ENCODE assay signal across 10 cellular contexts in the genomic region with DNA sequence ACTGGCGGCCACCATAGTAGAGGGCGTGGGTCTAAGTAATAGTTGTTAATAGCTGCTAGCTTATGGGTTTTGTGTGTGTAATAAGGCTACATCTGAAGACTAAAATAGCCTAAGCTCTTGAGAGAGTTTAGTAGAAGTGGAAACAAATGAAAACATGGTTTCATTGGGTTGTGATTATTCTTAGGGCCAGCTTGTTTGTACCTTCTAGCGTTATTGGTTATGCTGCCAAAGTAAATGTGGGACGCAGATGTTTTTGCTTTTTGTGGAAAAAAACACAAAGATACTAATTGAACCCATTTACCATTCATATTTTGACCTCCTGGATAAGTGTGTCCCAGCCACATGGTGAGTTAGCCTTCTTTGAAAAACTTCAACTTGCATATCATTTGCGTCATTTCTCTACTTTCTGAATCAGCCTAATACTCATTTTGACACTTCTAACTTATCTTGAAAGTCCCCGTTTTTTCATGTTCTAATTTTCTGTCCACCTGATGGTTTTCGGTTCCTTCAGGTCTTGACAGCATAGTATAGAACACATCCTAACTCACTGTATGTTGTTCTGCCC.
A peak's percentile ranks its signal among the peaks of the same experiment; 100 is the strongest.
DNase-seq lines count a peak whose midpoint lies in the region; ATAC-seq and TF ChIP-seq lines count a peak whose summit lies in the region.
"Had no signal": no experiment of that assay in that cellular context is flagged by ENCODE, and none has a peak within 500 bp of the region (broad histone marks: within the 10 kb centered on the region; RNA-seq: fewer than 3 reads in every experiment).

No MANE protein-coding gene starts in this region.

- TF ChIP-seq CTCF in OCI-LY3 (IDR thresholded peaks at IDR 0.05; ENCODE audit: low read depth, low read length) (no peak), stomach (IDR thresholded peaks at IDR 0.05) (no peak)

- no peak for TF ChIP-seq POLR2A in stomach (IDR thresholded peaks at IDR 0.05)

- no peaks in the 10 kb centered on the region for H3K79me2 ChIP-seq in OCI-LY3 (ENCODE audit: low read length)

- TF ChIP-seq EP300 in stomach (IDR thresholded peaks at IDR 0.05): no peak

- H3K9ac ChIP-seq in OCI-LY3 (ENCODE audit: low read length): peak overlapping the region; percentile 50

- ATAC-seq in GM18858 (IDR thresholded peaks at IDR 0.05; ENCODE audit: unreplicated experiment): peak; percentile 79
- ATAC-seq in GM21447 (IDR thresholded peaks at IDR 0.05; ENCODE audit: unreplicated experiment): peak; percentile 91
- peak; percentile 92 for ATAC-seq in HG03039 (IDR thresholded peaks at IDR 0.05; ENCODE audit: unreplicated experiment)
- ATAC-seq: T-cell had no signal

- intact Hi-C loops in stomach (cut with DNase I; ENCODE audit: low total_unique reads): no loop called here

- H3K36me3 ChIP-seq in OCI-LY3 (replicated peaks; ENCODE audit: low read depth, low read length) (peaks cover 4% of the 10 kb centered on the region), stomach (no peaks in the 10 kb centered on the region)

- H3K27ac ChIP-seq in OCI-LY3 (ENCODE audit: low read length) (peak overlapping the region; percentile 92), stomach (no peak overlapping the region)

- WGBS in stomach, 5 donors: 66 to 80% (median 75%) methylated on average over 7 of the region's 7 CpGs

- H3K4me3 ChIP-seq in OCI-LY3 (ENCODE audit: low read length) (peak overlapping the region; percentile 6; the same call in 1 of the 2 replicates), stomach (no peak overlapping the region)

- no peaks in the 10 kb centered on the region for H4K20me1 ChIP-seq in OCI-LY3 (ENCODE audit: insufficient read depth, low read length)

- H3K27me3 ChIP-seq in OCI-LY3 (ENCODE audit: low read depth, low read length) (no peaks in the 10 kb centered on the region), stomach (peaks cover 0 to 9% (median 0%) of the 10 kb centered on the region in 3 donors)

- no peak for DNase-seq in stomach
- no peak for DNase-seq in NCI-H2081 (lab: John Stamatoyannopoulos, UW)
- DNase-seq in stimulated activated naive CD4-positive, alpha-beta T cell (lab: John Stamatoyannopoulos, UW): no peak
- no peak for DNase-seq in H4 (ENCODE audit: low spot score)
- DNase-seq: mammary epithelial cell, T-cell had no signal

- peaks cover 64% of the 10 kb centered on the region for H3K4me1 ChIP-seq in OCI-LY3 (ENCODE audit: low read length)
- no peaks in the 10 kb centered on the region for H3K4me1 ChIP-seq in stomach

- no peak overlapping the region; the same call in 1 of the 2 replicates for H2AFZ ChIP-seq in OCI-LY3 (ENCODE audit: low read depth, low read length)

- H3K9me3 ChIP-seq in OCI-LY3 (ENCODE audit: insufficient read depth, low read length): no peaks in the 10 kb centered on the region
- no peaks in the 10 kb centered on the region for H3K9me3 ChIP-seq in stomach

- H3K4me2 ChIP-seq in OCI-LY3 (ENCODE audit: low read length): peak overlapping the region; percentile 60
